16 cellular contexts compared by ENCODE assay signal in the genomic region with DNA sequence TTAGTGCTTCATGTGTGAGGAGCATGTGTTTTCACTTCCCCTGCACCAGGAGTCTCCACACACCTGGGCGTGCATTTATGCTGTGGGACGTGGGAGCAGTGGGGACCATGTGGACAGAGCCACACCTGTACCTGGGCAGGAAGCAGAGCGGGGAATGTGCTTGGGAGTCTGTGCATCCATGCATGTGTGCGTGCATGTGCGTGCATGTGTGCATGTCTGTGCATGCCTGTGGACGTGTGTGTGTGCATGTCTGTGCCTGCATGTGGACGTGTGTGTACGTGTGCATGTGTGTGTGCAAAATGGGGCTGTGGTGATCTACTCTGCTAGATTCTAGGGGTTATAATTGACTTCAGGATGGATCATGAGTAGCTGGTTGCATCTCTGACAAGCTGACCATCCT.
A peak's percentile ranks its signal among the peaks of the same experiment; 100 is the strongest.
DNase-seq lines count a peak whose midpoint lies in the region; ATAC-seq, FAIRE-seq and TF ChIP-seq lines count a peak whose summit lies in the region.
"Had no signal": no experiment of that assay in that cellular context is flagged by ENCODE, and none has a peak within 500 bp of the region (broad histone marks: within the 10 kb centered on the region; RNA-seq: fewer than 3 reads in every experiment).

No MANE protein-coding gene starts in this region.

- H3K36me3 ChIP-seq in H1 (ENCODE audit: control insufficient read depth in 2 of 4, insufficient read depth in 4 of 4, low read length in 3 of 4) (no peaks in the 10 kb centered on the region), neuronal stem cell (replicated peaks in 1 of 2; ENCODE audit: control insufficient read depth in 2 of 2, insufficient read depth in 2 of 2, low read length in 2 of 2) (no peaks in the 10 kb centered on the region), body of pancreas (replicated peaks in 1 of 2; ENCODE audit: insufficient read depth in 1 of 2, low read depth in 2 of 2) (no peaks in the 10 kb centered on the region), esophagus muscularis mucosa (no peaks in the 10 kb centered on the region)
- H3K36me3 ChIP-seq: BLaER1, HAP-1 had no signal

- no peak overlapping the region for H3K27ac Mint-ChIP-seq in stimulated activated memory B cell treated with anti-CD40 and anti-IgM and Interleukin-4, amounts not matched to agents 10 μg/mL and 1 μg/mL and 100 μg/mL, for 72 hours
- H3K27ac Mint-ChIP-seq: CD4-positive, alpha-beta memory T cell had no signal

- H3K27me3 Mint-ChIP-seq in stimulated activated memory B cell treated with anti-CD40 and anti-IgM and Interleukin-4, amounts not matched to agents 10 μg/mL and 1 μg/mL and 100 μg/mL, for 72 hours, result peaks cover 62% of the 10 kb centered on the region

- peaks cover 0 to 10% (median 4%) of the 10 kb centered on the region in 4 experiments; a peak in 5 of 7 replicates for H3K4me1 ChIP-seq in H1 (replicated peaks in 1 of 4; ENCODE audit: control insufficient read depth in 3 of 4, insufficient read depth in 4 of 4, low read length in 3 of 4)
- H3K4me1 ChIP-seq in neuronal stem cell (ENCODE audit: control insufficient read depth in 2 of 2, insufficient read depth in 1 of 2, low read depth in 1 of 2, low read length in 2 of 2), result peaks cover 0 to 6% of the 10 kb centered on the region in 2 donors
- no peaks in the 10 kb centered on the region for H3K4me1 ChIP-seq in body of pancreas
- no peaks in the 10 kb centered on the region for H3K4me1 ChIP-seq in esophagus muscularis mucosa
- no peaks in the 10 kb centered on the region for H3K4me1 ChIP-seq in foreskin keratinocyte
- H3K4me1 ChIP-seq: HAP-1 had no signal

- no peak overlapping the region for H3K4me2 ChIP-seq in H1 (ENCODE audit: insufficient read depth in 1 of 2, low read depth in 2 of 2, low read length in 2 of 2)
- H3K4me2 ChIP-seq in neuronal stem cell (ENCODE audit: insufficient read depth, low read length, poor library complexity, severe bottlenecking), result no peak overlapping the region
- H3K4me2 ChIP-seq: BLaER1 had no signal

- H3K4me3 Mint-ChIP-seq in stimulated activated memory B cell treated with anti-CD40 and anti-IgM and Interleukin-4, amounts not matched to agents 10 μg/mL and 1 μg/mL and 100 μg/mL, for 72 hours, result no peak overlapping the region

- no peak overlapping the region for H3K27ac ChIP-seq in H1 (ENCODE audit: low read depth, low read length)
- no peak overlapping the region for H3K27ac ChIP-seq in neuronal stem cell (replicated peaks; ENCODE audit: low read length)
- H3K27ac ChIP-seq in body of pancreas, result no peak overlapping the region
- no peak overlapping the region for H3K27ac ChIP-seq in esophagus muscularis mucosa (replicated peaks in 1 of 4)
- no peak overlapping the region for H3K27ac ChIP-seq in foreskin keratinocyte
- H3K27ac ChIP-seq: BLaER1 had no signal

- H2BK120ac ChIP-seq in H1 (replicated peaks; ENCODE audit: low read depth, low read length) (no peak overlapping the region), neuronal stem cell (ENCODE audit: low read depth, low read length) (no peak overlapping the region)

- no peaks in the 10 kb centered on the region for H4K20me1 ChIP-seq in H1 (replicated peaks in 1 of 2; ENCODE audit: control insufficient read depth in 1 of 2, insufficient read depth in 2 of 2, low read length in 2 of 2)
- H4K20me1 ChIP-seq: BLaER1 had no signal

- no peaks in the 10 kb centered on the region for H3K9me3 Mint-ChIP-seq in stimulated activated memory B cell treated with anti-CD40 and anti-IgM and Interleukin-4, amounts not matched to agents 10 μg/mL and 1 μg/mL and 100 μg/mL, for 72 hours

- no peak for DNase-seq in HTR-8/SVneo (ENCODE audit: insufficient read length, low spot score)
- no peak for DNase-seq in H1 (ENCODE audit: low read depth in 1 of 2, low spot score in 2 of 2)
- DNase-seq in neuronal stem cell (ENCODE audit: low spot score), result no peak
- no peak for DNase-seq in body of pancreas
- no peak for DNase-seq in GM19239 (ENCODE audit: insufficient read length, low spot score)
- no peak for DNase-seq in esophagus muscularis mucosa (ENCODE audit: extremely low spot score)
- DNase-seq in foreskin keratinocyte, result no peak
- DNase-seq: 8988T; Calu3; CD4-positive, alpha-beta memory T cell; DMS79 treated with DMSO at 0.1 percent for 48 hours; GF-D8 had no signal

- 83% methylated on average over 8 of the region's 8 CpGs; no CpG with 5 or more reads in 1 of the 2 experiments for WGBS in H1 (ENCODE audit: extremely low coverage in 1 of 2, insufficient coverage in 1 of 2, insufficient read length in 1 of 2, insufficient replicate concordance in 2 of 2, low coverage in 1 of 2, low lambda C conversion rate in 2 of 2, missing lambda C conversion rate in 1 of 2), 2 experiments
- no CpG with 5 or more reads among the region's 8 CpGs for WGBS in neuronal stem cell (ENCODE audit: extremely low coverage in 2 of 2, insufficient read length in 2 of 2, insufficient replicate concordance in 1 of 2), 2 donors
- 86 to 95% methylated on average over 8 of the region's 8 CpGs for WGBS in body of pancreas, 2 donors
- WGBS in esophagus muscularis mucosa, result 96% methylated on average over 8 of the region's 8 CpGs

- no peaks in the 10 kb centered on the region for H3K36me3 Mint-ChIP-seq in stimulated activated memory B cell treated with anti-CD40 and anti-IgM and Interleukin-4, amounts not matched to agents 10 μg/mL and 1 μg/mL and 100 μg/mL, for 72 hours
- H3K36me3 Mint-ChIP-seq: CD14-positive monocyte; CD4-positive, alpha-beta memory T cell had no signal

- POLR2A ChIA-PET in H1 (lab: Charles Lee; ENCODE audit: partially characterized antibody), result no interaction called here

- TF ChIP-seq RAD21 in H1 (IDR thresholded peaks at IDR 0.05 in 1 of 2, conservative IDR thresholded peaks at IDR 0.05 in 1 of 2; ENCODE audit: low read depth in 2 of 2, low read length in 2 of 2), result no peak

- H2BK5ac ChIP-seq in H1 (ENCODE audit: low read depth, low read length), result no peak overlapping the region; the same call in 1 of the 2 replicates
- no peak overlapping the region for H2BK5ac ChIP-seq in neuronal stem cell (ENCODE audit: low read length)

- CTCF ChIA-PET in H1 (lab: Charles Lee; ENCODE audit: partially characterized antibody), result interaction anchor here (1.3 to 2.8 kb wide), 4 partner anchors 10 to 292 kb away, joined by 3 to 9 read pairs (median 4); no protein-coding TSS in a partner anchor

- H4K91ac ChIP-seq in H1 (replicated peaks; ENCODE audit: insufficient read length, low read length), result peak overlapping the region; percentile 67
- H4K91ac ChIP-seq in neuronal stem cell (ENCODE audit: low read depth, low read length, poor library complexity), result no peak overlapping the region

- H3K79me1 ChIP-seq in H1 (ENCODE audit: low read depth, low read length), result no peaks in the 10 kb centered on the region
- no peaks in the 10 kb centered on the region for H3K79me1 ChIP-seq in neuronal stem cell (ENCODE audit: low read depth, low read length)

- TF ChIP-seq EP300 in H1 (IDR thresholded peaks at IDR 0.05; ENCODE audit: borderline replicate concordance in 1 of 2, low read depth in 2 of 2, low read length in 2 of 2), result no peak
- no peak for TF ChIP-seq EP300 in esophagus muscularis mucosa (IDR thresholded peaks at IDR 0.05)

- no peaks in the 10 kb centered on the region for H3K79me2 ChIP-seq in H1 (ENCODE audit: control insufficient read depth in 1 of 2, insufficient read depth in 2 of 2, low read length in 2 of 2)

- no peak overlapping the region for H4K5ac ChIP-seq in H1 (ENCODE audit: insufficient read length, low read depth, low read length)

- H2AK5ac ChIP-seq in H1 (ENCODE audit: low read depth, low read length) (peak overlapping the region; percentile 96; the same call in 1 of the 2 replicates), neuronal stem cell (ENCODE audit: low read depth, low read length) (no peak overlapping the region)

- peak; percentile 64 for FAIRE-seq in HTR-8/SVneo (lab: Jason Lieb, UNC)
- no peak for FAIRE-seq in H1 (lab: Jason Lieb, UNC)
- no peak for FAIRE-seq in GM19239 (lab: Jason Lieb, UNC)

- peak; percentile 39 for ATAC-seq in stimulated activated memory B cell treated with anti-CD40 and anti-IgM and Interleukin-4, amounts not matched to agents 10 μg/mL and 1 μg/mL and 100 μg/mL, for 72 hours
- no peak for ATAC-seq in body of pancreas
- ATAC-seq in foreskin keratinocyte, result no peak

- H3K9ac ChIP-seq in H1 (replicated peaks in 1 of 4; ENCODE audit: extremely low read depth in 1 of 4, low read depth in 3 of 4, low read length in 3 of 4) (no peak overlapping the region; a peak in 1 of 7 replicates), neuronal stem cell (ENCODE audit: low read depth, low read length, poor library complexity) (no peak overlapping the region)
- H3K9ac ChIP-seq: BLaER1 had no signal

- H2AFZ ChIP-seq in H1 (ENCODE audit: low read length) (no peak overlapping the region), neuronal stem cell (ENCODE audit: low read length) (no peak overlapping the region)

- H3K18ac ChIP-seq in H1 (ENCODE audit: extremely low read depth, low read length) (peak overlapping the region; percentile 24; the same call in 1 of the 2 replicates), neuronal stem cell (ENCODE audit: low read length) (peak overlapping the region; percentile 31)

- no peak overlapping the region for H3K23ac ChIP-seq in H1 (ENCODE audit: insufficient read length)
- no peak overlapping the region for H3K23ac ChIP-seq in neuronal stem cell (ENCODE audit: low read depth, low read length, poor library complexity)

- H2BK15ac ChIP-seq in H1 (ENCODE audit: low read length) (no peak overlapping the region), neuronal stem cell (ENCODE audit: low read length) (no peak overlapping the region)

- no peak for TF ChIP-seq CTCF in H1 (IDR thresholded peaks at IDR 0.05; ENCODE audit: control extremely low read depth in 1 of 3, insufficient read depth in 1 of 3, low read depth in 1 of 3, low read length in 3 of 3)
- no peak for TF ChIP-seq CTCF in body of pancreas (IDR thresholded peaks at IDR 0.05)
- no peak for TF ChIP-seq CTCF in esophagus muscularis mucosa (IDR thresholded peaks at IDR 0.05)
- no peak for TF ChIP-seq CTCF in foreskin keratinocyte (conservative IDR thresholded peaks at IDR 0.05)

- H3K14ac ChIP-seq in H1 (ENCODE audit: insufficient read length) (no peak overlapping the region), neuronal stem cell (ENCODE audit: low read length) (peak overlapping the region; percentile 49)

- no peak overlapping the region for H3K4me3 ChIP-seq in H1 (ENCODE audit: extremely low read depth in 1 of 4, insufficient read depth in 2 of 4, low read depth in 3 of 4, low read length in 4 of 4)
- H3K4me3 ChIP-seq in neuronal stem cell (ENCODE audit: low read length in 2 of 2), result peak overlapping the region in 1 of 2 donors; percentile 22
- H3K4me3 ChIP-seq in body of pancreas, result no peak overlapping the region
- H3K4me3 ChIP-seq in esophagus muscularis mucosa, result no peak overlapping the region
- H3K4me3 ChIP-seq: BLaER1, HAP-1 had no signal

- TF ChIP-seq POLR2A in H1 (IDR thresholded peaks at IDR 0.05; ENCODE audit: control extremely low read depth in 1 of 2, low read depth in 2 of 2, low read length in 2 of 2) (no peak), body of pancreas (IDR thresholded peaks at IDR 0.05) (no peak), esophagus muscularis mucosa (IDR thresholded peaks at IDR 0.05; ENCODE audit: low read depth) (no peak)

- H3K56ac ChIP-seq in H1 (replicated peaks; ENCODE audit: insufficient read length, low read depth, low read length), result no peak overlapping the region

- H4K8ac ChIP-seq in H1 (ENCODE audit: extremely low read depth, insufficient read depth, low read length) (no peak overlapping the region; the same call in 1 of the 2 replicates), neuronal stem cell (ENCODE audit: low read depth, low read length) (no peak overlapping the region)

- H3K4me1 Mint-ChIP-seq in stimulated activated memory B cell treated with anti-CD40 and anti-IgM and Interleukin-4, amounts not matched to agents 10 μg/mL and 1 μg/mL and 100 μg/mL, for 72 hours, result no peaks in the 10 kb centered on the region
- H3K4me1 Mint-ChIP-seq: CD14-positive monocyte; CD4-positive, alpha-beta memory T cell had no signal

- H2BK20ac ChIP-seq in H1 (ENCODE audit: low read length), result no peak overlapping the region

- intact Hi-C loops in body of pancreas (cut with DNase I), result no loop called here
- intact Hi-C loops in esophagus muscularis mucosa (cut with DNase I), result no loop called here

- H3K9me3 ChIP-seq in H1 (ENCODE audit: insufficient read depth in 2 of 2, low read depth in 1 of 2, low read length in 1 of 2) (no peaks in the 10 kb centered on the region), neuronal stem cell (replicated peaks in 1 of 2; ENCODE audit: control insufficient read depth in 2 of 2, insufficient read depth in 1 of 2, low read depth in 1 of 2, low read length in 2 of 2) (peaks cover 0 to 2% of the 10 kb centered on the region in 2 donors), body of pancreas (no peaks in the 10 kb centered on the region), esophagus muscularis mucosa (no peaks in the 10 kb centered on the region)
- H3K9me3 ChIP-seq: BLaER1, HAP-1 had no signal

- H3K23me2 ChIP-seq in H1 (ENCODE audit: low read depth, low read length), result no peaks in the 10 kb centered on the region; the same call in 1 of the 2 replicates

- H3K4ac ChIP-seq in H1 (replicated peaks; ENCODE audit: insufficient read length, low read depth, low read length) (peak overlapping the region; percentile 87), neuronal stem cell (ENCODE audit: low read length) (no peak overlapping the region)

- H2BK12ac ChIP-seq in H1 (ENCODE audit: low read depth, low read length) (peak overlapping the region; percentile 63; the same call in 1 of the 2 replicates), neuronal stem cell (ENCODE audit: low read length) (no peak overlapping the region)

- peaks cover 0 to 2% (median 0%) of the 10 kb centered on the region in 4 experiments; a peak in 3 of 7 replicates for H3K27me3 ChIP-seq in H1 (replicated peaks in 1 of 4; ENCODE audit: control insufficient read depth in 3 of 4, extremely low read depth in 1 of 4, insufficient read depth in 3 of 4, low read length in 3 of 4)
- H3K27me3 ChIP-seq in neuronal stem cell (ENCODE audit: control insufficient read depth in 3 of 3, insufficient read depth in 3 of 3, low read depth in 1 of 3, low read length in 3 of 3), result peaks cover 0 to 23% (median 0%) of the 10 kb centered on the region in 3 experiments
- H3K27me3 ChIP-seq in body of pancreas, result no peaks in the 10 kb centered on the region
- no peaks in the 10 kb centered on the region for H3K27me3 ChIP-seq in esophagus muscularis mucosa
- H3K27me3 ChIP-seq in foreskin keratinocyte, result peaks cover 3% of the 10 kb centered on the region
- H3K27me3 ChIP-seq: BLaER1 had no signal
